ENCODE assay signal across 14 cellular contexts in genomic region chr10:122459586-122460273, GRCh38. TPM values are rescaled to one million over a fixed set of nuclear protein-coding genes. Genes with fewer than 3 reads are reported as not detected.
A peak's percentile ranks its signal among the peaks of the same experiment; 100 is the strongest.
DNase-seq lines count a peak whose midpoint lies in the region; FAIRE-seq and TF ChIP-seq lines count a peak whose summit lies in the region.
"Had no signal": no experiment of that assay in that cellular context is flagged by ENCODE, and none has a peak within 500 bp of the region (broad histone marks: within the 10 kb centered on the region; RNA-seq: fewer than 3 reads in every experiment).

No MANE protein-coding gene starts in this region.

- TF ChIP-seq RAD21 in H1 (IDR thresholded peaks at IDR 0.05 in 1 of 2, conservative IDR thresholded peaks at IDR 0.05 in 1 of 2; ENCODE audit: low read depth in 2 of 2, low read length in 2 of 2): no peak

- TF ChIP-seq CTCF in H1 (IDR thresholded peaks at IDR 0.05; ENCODE audit: control extremely low read depth in 1 of 3, insufficient read depth in 1 of 3, low read depth in 1 of 3, low read length in 3 of 3) (no peak), osteocyte (IDR thresholded peaks at IDR 0.05) (no peak), GM13977 (IDR thresholded peaks at IDR 0.05; ENCODE audit: extremely low read depth, insufficient read depth, missing control alignments) (no peak), transverse colon (IDR thresholded peaks at IDR 0.05) (no peak)

- H3K27ac ChIP-seq in H1 (ENCODE audit: low read depth, low read length) (no peak overlapping the region), transverse colon (no peak overlapping the region)

- no peak overlapping the region for H2AK5ac ChIP-seq in H1 (ENCODE audit: low read depth, low read length)

- H3K23me2 ChIP-seq in H1 (ENCODE audit: low read depth, low read length): peaks cover 17% of the 10 kb centered on the region; the same call in 1 of the 2 replicates

- H3K4me3 Mint-ChIP-seq in osteocyte (ENCODE audit: unreplicated experiment): peak overlapping the region; percentile 38

- no peak overlapping the region for H3K18ac ChIP-seq in H1 (ENCODE audit: extremely low read depth, low read length)

- no peak overlapping the region for H4K8ac ChIP-seq in H1 (ENCODE audit: extremely low read depth, insufficient read depth, low read length)

- H3K36me3 ChIP-seq in H1 (ENCODE audit: control insufficient read depth in 2 of 4, insufficient read depth in 4 of 4, low read length in 3 of 4): peaks cover 0 to 6% (median 0%) of the 10 kb centered on the region in 4 experiments; a peak in 1 of 8 replicates
- no peaks in the 10 kb centered on the region for H3K36me3 ChIP-seq in transverse colon

- peak overlapping the region; percentile 60; the same call in 1 of the 2 replicates for H2AFZ ChIP-seq in H1 (ENCODE audit: low read length)

- in situ Hi-C loops in GM13977 (cut with MboI; ENCODE audit: low pct_unique_long_range_greater_than_20kb, low sequenced_read_pairs, unreplicated experiment): no loop called here
- in situ Hi-C loops in transverse colon (cut with MboI; ENCODE audit: low pct_ligation_motif_present in 1 of 4, low pct_unique_long_range_greater_than_20kb in 1 of 4, low sequenced_read_pairs in 3 of 4): no loop called here

- H4K20me1 ChIP-seq in H1 (replicated peaks in 1 of 2; ENCODE audit: control insufficient read depth in 1 of 2, insufficient read depth in 2 of 2, low read length in 2 of 2): peaks cover 3% of the 10 kb centered on the region in 2 experiments

- FAIRE-seq in H1 (lab: Jason Lieb, UNC): no peak

- no peaks in the 10 kb centered on the region for H3K9me3 Mint-ChIP-seq in osteocyte (ENCODE audit: unreplicated experiment)
- H3K9me3 Mint-ChIP-seq: activated CD4-positive, alpha-beta memory T cell treated with anti-CD3 and anti-CD28 coated beads for 36 hours had no signal

- no peak overlapping the region; a peak in 1 of 4 replicates for H3K4me2 ChIP-seq in H1 (ENCODE audit: insufficient read depth in 1 of 2, low read depth in 2 of 2, low read length in 2 of 2)

- DNase-seq in Daoy (ENCODE audit: low read depth) (peak; percentile 35), MV-4-11 (lab: John Stamatoyannopoulos, UW) (peak; percentile 46), H1 (ENCODE audit: low read depth in 1 of 2, low spot score in 2 of 2) (no peak), osteocyte (ENCODE audit: extremely low spot score, unreplicated experiment) (no peak), GM13977 (ENCODE audit: low spot score) (no peak), NCI-H1436 treated with DMSO at 0.1 percent for 48 hours (lab: John Stamatoyannopoulos, UW) (no peak), NOMO-1 (lab: John Stamatoyannopoulos, UW; ENCODE audit: unreplicated experiment in 2 of 2) (no peak), transverse colon (no peak)
- DNase-seq: activated CD4-positive, alpha-beta memory T cell treated with anti-CD3 and anti-CD28 coated beads for 36 hours; mesendoderm; RPMI8226; T-helper 9 cell had no signal

- H3K4me3 ChIP-seq in H1 (ENCODE audit: extremely low read depth in 1 of 4, insufficient read depth in 2 of 4, low read depth in 3 of 4, low read length in 4 of 4): no peak overlapping the region
- H3K4me3 ChIP-seq in transverse colon: no peak overlapping the region

- peaks cover 9% of the 10 kb centered on the region for H3K36me3 Mint-ChIP-seq in osteocyte (ENCODE audit: unreplicated experiment)
- H3K36me3 Mint-ChIP-seq: activated CD4-positive, alpha-beta memory T cell treated with anti-CD3 and anti-CD28 coated beads for 36 hours had no signal

- no peaks in the 10 kb centered on the region for H3K79me1 ChIP-seq in H1 (ENCODE audit: low read depth, low read length)

- POLR2A ChIA-PET in H1 (lab: Charles Lee; ENCODE audit: partially characterized antibody): no interaction called here

- H2BK5ac ChIP-seq in H1 (ENCODE audit: low read depth, low read length): no peak overlapping the region

- TF ChIP-seq POLR2A in H1 (IDR thresholded peaks at IDR 0.05; ENCODE audit: control extremely low read depth in 1 of 2, low read depth in 2 of 2, low read length in 2 of 2): no peak
- no peak for TF ChIP-seq POLR2A in transverse colon (IDR thresholded peaks at IDR 0.05)

- intact Hi-C loops in transverse colon (cut with DNase I; ENCODE audit: low total_unique reads): loop anchor here (5.0 kb wide), 1 partner anchor 43 kb away; no protein-coding TSS in a partner anchor

- peaks cover 56% of the 10 kb centered on the region for H3K4me1 Mint-ChIP-seq in osteocyte (ENCODE audit: unreplicated experiment)

- H3K14ac ChIP-seq in H1 (ENCODE audit: insufficient read length): no peak overlapping the region

- no peak overlapping the region for H3K23ac ChIP-seq in H1 (ENCODE audit: insufficient read length)

- no peak overlapping the region for H2BK15ac ChIP-seq in H1 (ENCODE audit: low read length)

- H3K9me3 ChIP-seq in H1 (ENCODE audit: insufficient read depth in 2 of 2, low read depth in 1 of 2, low read length in 1 of 2) (no peaks in the 10 kb centered on the region), transverse colon (no peaks in the 10 kb centered on the region)

- H3K9ac ChIP-seq in H1 (replicated peaks in 1 of 4; ENCODE audit: extremely low read depth in 1 of 4, low read depth in 3 of 4, low read length in 3 of 4): no peak overlapping the region

- no peak overlapping the region for H2BK120ac ChIP-seq in H1 (replicated peaks; ENCODE audit: low read depth, low read length)

- no peaks in the 10 kb centered on the region for H3K79me2 ChIP-seq in H1 (ENCODE audit: control insufficient read depth in 1 of 2, insufficient read depth in 2 of 2, low read length in 2 of 2)

- peak in 1 of 2 experiments; percentile 28; a peak in 1 of 3 replicates for TF ChIP-seq EP300 in H1 (IDR thresholded peaks at IDR 0.05; ENCODE audit: borderline replicate concordance in 1 of 2, low read depth in 2 of 2, low read length in 2 of 2)
- TF ChIP-seq EP300 in transverse colon (IDR thresholded peaks at IDR 0.05; ENCODE audit: low read depth): no peak

- H2BK12ac ChIP-seq in H1 (ENCODE audit: low read depth, low read length): no peak overlapping the region

- no peak overlapping the region for H3K4ac ChIP-seq in H1 (replicated peaks; ENCODE audit: insufficient read length, low read depth, low read length)

- CTCF ChIA-PET in H1 (lab: Charles Lee; ENCODE audit: partially characterized antibody): interaction anchor here (1.1 to 3.7 kb wide), 3 partner anchors 91 to 161 kb away, joined by 3 to 12 read pairs (median 4); no protein-coding TSS in a partner anchor

- H3K4me1 ChIP-seq in H1 (replicated peaks in 1 of 4; ENCODE audit: control insufficient read depth in 3 of 4, insufficient read depth in 4 of 4, low read length in 3 of 4): peaks cover 0 to 20% (median 5%) of the 10 kb centered on the region in 4 experiments; a peak in 6 of 7 replicates
- H3K4me1 ChIP-seq in transverse colon: peaks cover 0 to 29% (median 19%) of the 10 kb centered on the region in 4 donors

- no peak overlapping the region for H2BK20ac ChIP-seq in H1 (ENCODE audit: low read length)

- H3K27me3 Mint-ChIP-seq in osteocyte (ENCODE audit: unreplicated experiment): no peaks in the 10 kb centered on the region

- no peak overlapping the region for H4K5ac ChIP-seq in H1 (ENCODE audit: insufficient read length, low read depth, low read length)

- 62% methylated on average over 14 of the region's 14 CpGs; no CpG with 5 or more reads in 1 of the 2 experiments for WGBS in H1 (ENCODE audit: extremely low coverage in 1 of 2, insufficient coverage in 1 of 2, insufficient read length in 1 of 2, insufficient replicate concordance in 2 of 2, low coverage in 1 of 2, low lambda C conversion rate in 2 of 2, missing lambda C conversion rate in 1 of 2), 2 experiments
- 60 to 70% methylated on average over 1 to 14 of the region's 14 CpGs for WGBS in transverse colon (ENCODE audit: low coverage in 1 of 2), 2 donors

- peak overlapping the region; percentile 78 for H3K27ac Mint-ChIP-seq in osteocyte (ENCODE audit: unreplicated experiment)
- H3K27ac Mint-ChIP-seq: activated CD4-positive, alpha-beta memory T cell treated with anti-CD3 and anti-CD28 coated beads for 36 hours had no signal

- H3K56ac ChIP-seq in H1 (replicated peaks; ENCODE audit: insufficient read length, low read depth, low read length): no peak overlapping the region

- H4K91ac ChIP-seq in H1 (replicated peaks; ENCODE audit: insufficient read length, low read length): no peak overlapping the region

- H3K27me3 ChIP-seq in H1 (replicated peaks in 1 of 4; ENCODE audit: control insufficient read depth in 3 of 4, extremely low read depth in 1 of 4, insufficient read depth in 3 of 4, low read length in 3 of 4): peaks cover 25 to 47% (median 41%) of the 10 kb centered on the region in 4 experiments
- peaks cover 66% of the 10 kb centered on the region for H3K27me3 ChIP-seq in transverse colon

TF ChIP-seq in H1, 55 proteins besides CTCF, POLR2A, EP300 and RAD21 (continues in another document):
- TF ChIP-seq NANOG (IDR thresholded peaks at IDR 0.05; ENCODE audit: insufficient read depth, low read depth, low read length, poor library complexity, severe bottlenecking) (no peak), KDM4A (IDR thresholded peaks at IDR 0.05; ENCODE audit: low read depth, low read length, severe bottlenecking) (no peak), BRCA1 (IDR thresholded peaks at IDR 0.05; ENCODE audit: low read depth, low read length) (no peak)

RNA-seq across cellular contexts. Expression of gene HTRA1, which starts 1.6 kb away (rescaled TPM):
- 43.1 and 50.4 TPM in 2 replicates for total RNA-seq in Daoy (2014; rRNA removed; shearing (Covaris generic))
- 15.8 and 16.5 TPM in 2 replicates for total RNA-seq in H1 (2021; fragmentation: NEBNext Ultra II Directional; extraction: Animal tissue kit (Norgen Biotek cat#: 25700))
- polyA plus RNA-seq in H1 (2011; rRNA removed): 10.9 and 20.1 TPM in 2 replicates
- polyA plus RNA-seq in H1 (2011; cell fraction: cytosol; rRNA removed): 13.2 TPM
- 14.4 TPM for polyA plus RNA-seq in H1 (2011; cell fraction: nucleus; rRNA removed)
- 18.2 to 21.1 TPM (median 19.7 TPM) in 4 replicates for polyA plus RNA-seq in H1 (2012, experiment 1 of 2)
- polyA plus RNA-seq in H1 (2012, experiment 2 of 2): 17.5 TPM
- polyA plus RNA-seq in H1 (2013, experiment 1 of 2): 22.0 TPM
- polyA plus RNA-seq in H1 (2013, experiment 2 of 2): 21.8 TPM
- 7.5 and 11.1 TPM in 2 replicates for polyA minus RNA-seq in H1 (2011; rRNA and poly(A)+ RNA removed)
- polyA minus RNA-seq in H1 (2011; cell fraction: cytosol; rRNA and poly(A)+ RNA removed): 5.9 TPM
- 3.9 TPM for polyA minus RNA-seq in H1 (2011; cell fraction: nucleus; rRNA and poly(A)+ RNA removed)
- total RNA-seq in osteocyte (1,546 and 1,638 TPM in 2 replicates), transverse colon (100 to 1,000 TPM in 1 of 4 donors, 10 to 100 TPM in 2, 1 to 10 TPM in 1; 7.9 to 103 (median 31.2) TPM)
- total RNA-seq: activated CD4-positive, alpha-beta memory T cell treated with anti-CD3 and anti-CD28 coated beads for 36 hours had no signal

RNA-seq across cellular contexts. Expression of gene ARMS2, which starts 5.3 kb away (rescaled TPM):
- not detected in 2 replicates for total RNA-seq in Daoy (2014; rRNA removed; shearing (Covaris generic))
- not detected in 2 replicates for total RNA-seq in H1 (2021; fragmentation: NEBNext Ultra II Directional; extraction: Animal tissue kit (Norgen Biotek cat#: 25700))
- not detected in 2 replicates for polyA plus RNA-seq in H1 (2011; rRNA removed)
- not detected for polyA plus RNA-seq in H1 (2011; cell fraction: cytosol; rRNA removed)
- polyA plus RNA-seq in H1 (2011; cell fraction: nucleus; rRNA removed): not detected
- not detected in 4 replicates for polyA plus RNA-seq in H1 (2012, experiment 1 of 2)
- not detected for polyA plus RNA-seq in H1 (2012, experiment 2 of 2)
- polyA plus RNA-seq in H1 (2013, experiment 1 of 2): not detected
- polyA plus RNA-seq in H1 (2013, experiment 2 of 2): not detected
- not detected in 2 replicates for polyA minus RNA-seq in H1 (2011; rRNA and poly(A)+ RNA removed)
- not detected for polyA minus RNA-seq in H1 (2011; cell fraction: cytosol; rRNA and poly(A)+ RNA removed)
- polyA minus RNA-seq in H1 (2011; cell fraction: nucleus; rRNA and poly(A)+ RNA removed): not detected
- total RNA-seq in osteocyte (not detected in 2 replicates), transverse colon (not detected)
- total RNA-seq: activated CD4-positive, alpha-beta memory T cell treated with anti-CD3 and anti-CD28 coated beads for 36 hours; cerebellum; esophagus mucosa had no signal

Comparison
In these comparisons a context has a peak if more than half of its experiments do, and no peak if none do; other contexts are left out.
1. DNase-seq: peak in Daoy (single experiment) and MV-4-11 (single experiment); none in H1 (0 of 2), osteocyte (single experiment), GM13977 (single experiment), NCI-H1436 treated with DMSO at 0.1 percent for 48 hours (single experiment), NOMO-1 (0 of 2) and transverse colon (single experiment).
2. RNA of gene HTRA1, which starts 1.6 kb away (total RNA-seq): 1,546 to 1,638 TPM in osteocyte; 43.1 to 50.4 TPM in Daoy, 7.9 to 103 TPM in transverse colon and 15.8 to 16.5 TPM in H1; every median in the first group is over 10 times any median in the second.